Comparison of ENCODE assay signal across 1 cellular context in the genomic region with DNA sequence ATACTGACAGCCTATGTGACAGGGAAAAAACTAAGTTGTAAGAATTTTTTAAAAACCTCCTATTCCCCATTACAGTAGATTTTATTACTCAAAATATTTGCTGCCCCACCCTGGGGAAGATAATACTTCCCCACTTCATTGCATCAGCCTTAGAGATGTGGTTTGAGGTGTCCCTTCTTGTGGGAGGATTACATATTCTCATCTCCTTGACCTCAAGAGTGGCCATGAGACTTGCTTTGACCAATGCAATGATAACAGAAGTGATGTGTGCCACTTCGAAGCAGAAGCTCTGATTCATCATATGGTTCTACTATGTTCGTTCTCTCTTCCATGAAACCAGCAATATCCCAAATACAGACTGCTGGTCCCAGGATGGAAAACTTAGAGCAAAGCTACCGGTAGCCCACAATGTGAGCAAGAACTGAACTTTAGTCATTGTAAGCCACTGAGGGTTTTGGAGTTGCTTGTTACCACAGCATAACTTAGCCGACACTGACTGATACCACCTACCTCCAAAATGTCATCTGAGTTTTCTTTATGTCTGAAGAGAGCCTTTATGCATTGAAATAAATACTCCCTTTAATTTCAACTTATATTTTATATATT.
TF ChIP-seq lines count a peak whose summit lies in the region.

No MANE protein-coding gene starts in this region.

TF ChIP-seq in H1, 55 proteins besides CTCF, POLR2A, EP300 and RAD21:
- TF ChIP-seq SP2 (IDR thresholded peaks at IDR 0.05; ENCODE audit: low read length) (no peak), BACH1 (IDR thresholded peaks at IDR 0.05; ENCODE audit: low read length) (no peak), FOSL1 (IDR thresholded peaks at IDR 0.05; ENCODE audit: insufficient read depth, low read depth, low read length) (no peak), TAF1 (IDR thresholded peaks at IDR 0.05; ENCODE audit: low read depth, low read length) (no peak)
- TF ChIP-seq, protein P1, sequence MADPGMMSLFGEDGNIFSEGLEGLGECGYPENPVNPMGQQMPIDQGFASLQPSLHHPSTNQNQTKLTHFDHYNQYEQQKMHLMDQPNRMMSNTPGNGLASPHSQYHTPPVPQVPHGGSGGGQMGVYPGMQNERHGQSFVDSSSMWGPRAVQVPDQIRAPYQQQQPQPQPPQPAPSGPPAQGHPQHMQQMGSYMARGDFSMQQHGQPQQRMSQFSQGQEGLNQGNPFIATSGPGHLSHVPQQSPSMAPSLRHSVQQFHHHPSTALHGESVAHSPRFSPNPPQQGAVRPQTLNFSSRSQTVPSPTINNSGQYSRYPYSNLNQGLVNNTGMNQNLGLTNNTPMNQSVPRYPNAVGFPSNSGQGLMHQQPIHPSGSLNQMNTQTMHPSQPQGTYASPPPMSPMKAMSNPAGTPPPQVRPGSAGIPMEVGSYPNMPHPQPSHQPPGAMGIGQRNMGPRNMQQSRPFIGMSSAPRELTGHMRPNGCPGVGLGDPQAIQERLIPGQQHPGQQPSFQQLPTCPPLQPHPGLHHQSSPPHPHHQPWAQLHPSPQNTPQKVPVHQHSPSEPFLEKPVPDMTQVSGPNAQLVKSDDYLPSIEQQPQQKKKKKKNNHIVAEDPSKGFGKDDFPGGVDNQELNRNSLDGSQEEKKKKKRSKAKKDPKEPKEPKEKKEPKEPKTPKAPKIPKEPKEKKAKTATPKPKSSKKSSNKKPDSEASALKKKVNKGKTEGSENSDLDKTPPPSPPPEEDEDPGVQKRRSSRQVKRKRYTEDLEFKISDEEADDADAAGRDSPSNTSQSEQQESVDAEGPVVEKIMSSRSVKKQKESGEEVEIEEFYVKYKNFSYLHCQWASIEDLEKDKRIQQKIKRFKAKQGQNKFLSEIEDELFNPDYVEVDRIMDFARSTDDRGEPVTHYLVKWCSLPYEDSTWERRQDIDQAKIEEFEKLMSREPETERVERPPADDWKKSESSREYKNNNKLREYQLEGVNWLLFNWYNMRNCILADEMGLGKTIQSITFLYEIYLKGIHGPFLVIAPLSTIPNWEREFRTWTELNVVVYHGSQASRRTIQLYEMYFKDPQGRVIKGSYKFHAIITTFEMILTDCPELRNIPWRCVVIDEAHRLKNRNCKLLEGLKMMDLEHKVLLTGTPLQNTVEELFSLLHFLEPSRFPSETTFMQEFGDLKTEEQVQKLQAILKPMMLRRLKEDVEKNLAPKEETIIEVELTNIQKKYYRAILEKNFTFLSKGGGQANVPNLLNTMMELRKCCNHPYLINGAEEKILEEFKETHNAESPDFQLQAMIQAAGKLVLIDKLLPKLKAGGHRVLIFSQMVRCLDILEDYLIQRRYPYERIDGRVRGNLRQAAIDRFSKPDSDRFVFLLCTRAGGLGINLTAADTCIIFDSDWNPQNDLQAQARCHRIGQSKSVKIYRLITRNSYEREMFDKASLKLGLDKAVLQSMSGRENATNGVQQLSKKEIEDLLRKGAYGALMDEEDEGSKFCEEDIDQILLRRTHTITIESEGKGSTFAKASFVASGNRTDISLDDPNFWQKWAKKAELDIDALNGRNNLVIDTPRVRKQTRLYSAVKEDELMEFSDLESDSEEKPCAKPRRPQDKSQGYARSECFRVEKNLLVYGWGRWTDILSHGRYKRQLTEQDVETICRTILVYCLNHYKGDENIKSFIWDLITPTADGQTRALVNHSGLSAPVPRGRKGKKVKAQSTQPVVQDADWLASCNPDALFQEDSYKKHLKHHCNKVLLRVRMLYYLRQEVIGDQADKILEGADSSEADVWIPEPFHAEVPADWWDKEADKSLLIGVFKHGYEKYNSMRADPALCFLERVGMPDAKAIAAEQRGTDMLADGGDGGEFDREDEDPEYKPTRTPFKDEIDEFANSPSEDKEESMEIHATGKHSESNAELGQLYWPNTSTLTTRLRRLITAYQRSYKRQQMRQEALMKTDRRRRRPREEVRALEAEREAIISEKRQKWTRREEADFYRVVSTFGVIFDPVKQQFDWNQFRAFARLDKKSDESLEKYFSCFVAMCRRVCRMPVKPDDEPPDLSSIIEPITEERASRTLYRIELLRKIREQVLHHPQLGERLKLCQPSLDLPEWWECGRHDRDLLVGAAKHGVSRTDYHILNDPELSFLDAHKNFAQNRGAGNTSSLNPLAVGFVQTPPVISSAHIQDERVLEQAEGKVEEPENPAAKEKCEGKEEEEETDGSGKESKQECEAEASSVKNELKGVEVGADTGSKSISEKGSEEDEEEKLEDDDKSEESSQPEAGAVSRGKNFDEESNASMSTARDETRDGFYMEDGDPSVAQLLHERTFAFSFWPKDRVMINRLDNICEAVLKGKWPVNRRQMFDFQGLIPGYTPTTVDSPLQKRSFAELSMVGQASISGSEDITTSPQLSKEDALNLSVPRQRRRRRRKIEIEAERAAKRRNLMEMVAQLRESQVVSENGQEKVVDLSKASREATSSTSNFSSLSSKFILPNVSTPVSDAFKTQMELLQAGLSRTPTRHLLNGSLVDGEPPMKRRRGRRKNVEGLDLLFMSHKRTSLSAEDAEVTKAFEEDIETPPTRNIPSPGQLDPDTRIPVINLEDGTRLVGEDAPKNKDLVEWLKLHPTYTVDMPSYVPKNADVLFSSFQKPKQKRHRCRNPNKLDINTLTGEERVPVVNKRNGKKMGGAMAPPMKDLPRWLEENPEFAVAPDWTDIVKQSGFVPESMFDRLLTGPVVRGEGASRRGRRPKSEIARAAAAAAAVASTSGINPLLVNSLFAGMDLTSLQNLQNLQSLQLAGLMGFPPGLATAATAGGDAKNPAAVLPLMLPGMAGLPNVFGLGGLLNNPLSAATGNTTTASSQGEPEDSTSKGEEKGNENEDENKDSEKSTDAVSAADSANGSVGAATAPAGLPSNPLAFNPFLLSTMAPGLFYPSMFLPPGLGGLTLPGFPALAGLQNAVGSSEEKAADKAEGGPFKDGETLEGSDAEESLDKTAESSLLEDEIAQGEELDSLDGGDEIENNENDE (IDR thresholded peaks at IDR 0.05; ENCODE audit: insufficient replicate concordance, low read length): no peak
- TF ChIP-seq, protein P2, sequence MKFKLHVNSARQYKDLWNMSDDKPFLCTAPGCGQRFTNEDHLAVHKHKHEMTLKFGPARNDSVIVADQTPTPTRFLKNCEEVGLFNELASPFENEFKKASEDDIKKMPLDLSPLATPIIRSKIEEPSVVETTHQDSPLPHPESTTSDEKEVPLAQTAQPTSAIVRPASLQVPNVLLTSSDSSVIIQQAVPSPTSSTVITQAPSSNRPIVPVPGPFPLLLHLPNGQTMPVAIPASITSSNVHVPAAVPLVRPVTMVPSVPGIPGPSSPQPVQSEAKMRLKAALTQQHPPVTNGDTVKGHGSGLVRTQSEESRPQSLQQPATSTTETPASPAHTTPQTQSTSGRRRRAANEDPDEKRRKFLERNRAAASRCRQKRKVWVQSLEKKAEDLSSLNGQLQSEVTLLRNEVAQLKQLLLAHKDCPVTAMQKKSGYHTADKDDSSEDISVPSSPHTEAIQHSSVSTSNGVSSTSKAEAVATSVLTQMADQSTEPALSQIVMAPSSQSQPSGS (IDR thresholded peaks at IDR 0.05; ENCODE audit: low read length): no peak
TF ChIP-seq in H1: peak in this region for 0.
